Comparison of ENCODE assay signal across 25 cellular contexts in genomic region chr14:85688024-85688423, GRCh38.
A peak's percentile ranks its signal among the peaks of the same experiment; 100 is the strongest.
DNase-seq lines count a peak whose midpoint lies in the region; ATAC-seq and TF ChIP-seq lines count a peak whose summit lies in the region.
"Had no signal": no experiment of that assay in that cellular context is flagged by ENCODE, and none has a peak within 500 bp of the region (broad histone marks: within the 10 kb centered on the region; RNA-seq: fewer than 3 reads in every experiment).

No MANE protein-coding gene starts in this region.

- no peak overlapping the region for H3K14ac ChIP-seq in IMR-90 (replicated peaks; ENCODE audit: low read depth, low read length)

- POLR2A ChIA-PET in IMR-90 (lab: Charles Lee; ENCODE audit: unreplicated experiment), result no interaction called here
- POLR2A ChIA-PET in activated CD4-positive, alpha-beta T cell treated with anti-CD3 and anti-CD28 coated beads for 36 hours (lab: Charles Lee), result no interaction called here

- no peaks in the 10 kb centered on the region for H4K20me1 ChIP-seq in IMR-90 (ENCODE audit: insufficient read depth, low read length)

- no peak overlapping the region for H2AK9ac ChIP-seq in IMR-90 (replicated peaks; ENCODE audit: low read depth, low read length, poor library complexity)

- no peak for TF ChIP-seq POLR2A in IMR-90 (IDR thresholded peaks at IDR 0.05; ENCODE audit: low read depth, low read length)
- TF ChIP-seq POLR2A in prostate gland (IDR thresholded peaks at IDR 0.05), result no peak

- no peak overlapping the region for H3K9ac ChIP-seq in IMR-90 (ENCODE audit: low read depth, low read length)

- H3K23ac ChIP-seq in IMR-90 (ENCODE audit: low read depth, low read length), result no peak overlapping the region

- no CpG with 5 or more reads among the region's 1 CpG for WGBS in IMR-90 (ENCODE audit: extremely low coverage in 2 of 2, insufficient read length in 1 of 2), 2 experiments
- WGBS in heart right ventricle, 2 donors, result 78 to 80% methylated on average over 1 of the region's 1 CpG
- WGBS in prostate gland, result 97% methylated on average over 1 of the region's 1 CpG

- CTCF ChIA-PET in IMR-90 (lab: Yijun Ruan, JAX), result no interaction called here
- CTCF ChIA-PET in activated CD4-positive, alpha-beta T cell treated with anti-CD3 and anti-CD28 coated beads for 36 hours (lab: Charles Lee), result no interaction called here

- no peak overlapping the region for H3K4ac ChIP-seq in IMR-90 (ENCODE audit: low read depth, low read length)

- H3K4me1 ChIP-seq in IMR-90 (ENCODE audit: control insufficient read depth, insufficient read depth, low read length) (peaks cover 2% of the 10 kb centered on the region; the same call in 1 of the 2 replicates), heart right ventricle (no peaks in the 10 kb centered on the region), prostate gland (replicated peaks) (no peaks in the 10 kb centered on the region)
- H3K4me1 ChIP-seq: body of pancreas, sigmoid colon, transverse colon had no signal

- H3K9me1 ChIP-seq in IMR-90 (ENCODE audit: insufficient read depth, low read length), result no peaks in the 10 kb centered on the region

- H3K56ac ChIP-seq in IMR-90 (ENCODE audit: extremely low read depth, insufficient read depth, low read length), result no peak overlapping the region

- H4K5ac ChIP-seq in IMR-90 (ENCODE audit: low read depth, low read length), result no peak overlapping the region

- peak; percentile 31 for DNase-seq in IMR-90
- peak; percentile 18 to 47 for DNase-seq in cardiac fibroblast (ENCODE audit: low read depth in 2 of 2)
- DNase-seq in heart right ventricle, result no peak
- peak; percentile 64 for DNase-seq in skeletal muscle cell (ENCODE audit: low read depth)
- DNase-seq in prostate gland (ENCODE audit: low spot score), result no peak
- DNase-seq in activated CD4-positive, alpha-beta T cell treated with anti-CD3 and anti-CD28 coated beads for 36 hours, result no peak
- DNase-seq: activated CD4-positive, alpha-beta memory T cell treated with anti-CD3 and anti-CD28 coated beads for 36 hours; activated T-cell treated with anti-CD3 and anti-CD28 coated beads, Interleukin-2, amount 50 U/mL, for 1 hour; AML-193; body of pancreas; head of caudate nucleus; NCI-H1048; NCI-H1930; NCI-H510A treated with DMSO at 0.1 percent for 48 hours; sigmoid colon; stimulated activated CD4-positive, alpha-beta T cell treated with anti-CD3 and anti-CD28 coated beads, Interleukin-1b, Interleukin-23, amount 100 ng/mL, for 48 hours; stimulated activated naive CD4-positive, alpha-beta T cell treated with Interleukin-2 at 50 U/mL for 16 hours; T-cell; transverse colon had no signal

- H3K4me3 ChIP-seq in IMR-90 (ENCODE audit: insufficient read depth, low read depth, low read length) (no peak overlapping the region), cardiac fibroblast (replicated peaks in 1 of 2; ENCODE audit: low read depth in 2 of 2, low read length in 2 of 2) (no peak overlapping the region), heart right ventricle (no peak overlapping the region), skeletal muscle cell (ENCODE audit: low read depth, low read length) (no peak overlapping the region), prostate gland (no peak overlapping the region)
- H3K4me3 ChIP-seq: body of pancreas, K562, sigmoid colon, transverse colon had no signal

- H3K4me2 ChIP-seq in IMR-90 (ENCODE audit: low read depth, low read length), result no peak overlapping the region

- H3K36me3 ChIP-seq in IMR-90 (ENCODE audit: control insufficient read depth, insufficient read depth, low read length) (no peaks in the 10 kb centered on the region), heart right ventricle (no peaks in the 10 kb centered on the region), prostate gland (no peaks in the 10 kb centered on the region)
- H3K36me3 ChIP-seq: sigmoid colon, transverse colon had no signal

- no peak overlapping the region for H2AK5ac ChIP-seq in IMR-90 (ENCODE audit: low read depth, low read length)

- H3K27ac ChIP-seq in IMR-90 (ENCODE audit: insufficient read depth, low read length) (no peak overlapping the region), heart right ventricle (no peak overlapping the region), prostate gland (no peak overlapping the region)
- H3K27ac ChIP-seq: body of pancreas, sigmoid colon, transverse colon, VCaP had no signal

- no peak overlapping the region for H4K91ac ChIP-seq in IMR-90 (ENCODE audit: insufficient read depth, low read depth, low read length)

- intact Hi-C loops in IMR-90 (cut with micrococcal nuclease), result no loop called here
- intact Hi-C loops in heart right ventricle (cut with DNase I), result no loop called here
- intact Hi-C loops in prostate gland (cut with DNase I), result no loop called here
- intact Hi-C loops in activated CD4-positive, alpha-beta T cell treated with anti-CD3 and anti-CD28 coated beads for 36 hours (cut with DNase I, micrococcal nuclease), result no loop called here

- no peaks in the 10 kb centered on the region for H3K36me3 Mint-ChIP-seq in activated CD4-positive, alpha-beta T cell treated with anti-CD3 and anti-CD28 coated beads for 36 hours (ENCODE audit: low read depth)
- H3K36me3 Mint-ChIP-seq: activated CD4-positive, alpha-beta memory T cell treated with anti-CD3 and anti-CD28 coated beads for 36 hours; activated naive CD4-positive, alpha-beta T cell treated with anti-CD3 and anti-CD28 coated beads, Interleukin-2, amount 50 U/mL, for 24 hours; T-cell had no signal

- H3K79me1 ChIP-seq in IMR-90 (ENCODE audit: low read depth in 1 of 2, low read length in 2 of 2), result no peaks in the 10 kb centered on the region

- no peak for TF ChIP-seq CTCF in IMR-90 (conservative IDR thresholded peaks at IDR 0.05; ENCODE audit: low read depth, low read length)
- no peak for TF ChIP-seq CTCF in cardiac fibroblast (IDR thresholded peaks at IDR 0.05; ENCODE audit: low read depth, low read length)
- no peak for TF ChIP-seq CTCF in heart right ventricle (IDR thresholded peaks at IDR 0.05)
- no peak for TF ChIP-seq CTCF in prostate gland (IDR thresholded peaks at IDR 0.05)

- H3K18ac ChIP-seq in IMR-90 (ENCODE audit: low read depth, low read length), result no peak overlapping the region

- H4K8ac ChIP-seq in IMR-90 (ENCODE audit: low read depth in 2 of 2, low read length in 2 of 2), result no peak overlapping the region

- ATAC-seq in IMR-90 (ENCODE audit: low read depth) (peak; percentile 86), heart right ventricle (peak in 5 of 8 donors; percentile 61 to 90 (median 75)), HG03039 (IDR thresholded peaks at IDR 0.05; ENCODE audit: unreplicated experiment) (no peak), HG03342 (IDR thresholded peaks at IDR 0.05; ENCODE audit: unreplicated experiment) (no peak)
- no peak for ATAC-seq in activated CD4-positive, alpha-beta T cell treated with anti-CD3 and anti-CD28 coated beads for 36 hours
- ATAC-seq: body of pancreas, HCT116, K562, T-cell had no signal

- H3K9me3 ChIP-seq in IMR-90 (ENCODE audit: control insufficient read depth, insufficient read depth, low read length), result no peaks in the 10 kb centered on the region
- H3K9me3 ChIP-seq in heart right ventricle, result no peaks in the 10 kb centered on the region
- H3K9me3 ChIP-seq in prostate gland, result no peaks in the 10 kb centered on the region
- H3K9me3 ChIP-seq: body of pancreas, sigmoid colon, transverse colon had no signal

- H3K27ac Mint-ChIP-seq in activated CD4-positive, alpha-beta T cell treated with anti-CD3 and anti-CD28 coated beads for 36 hours, result no peak overlapping the region
- H3K27ac Mint-ChIP-seq: activated CD4-positive, alpha-beta memory T cell treated with anti-CD3 and anti-CD28 coated beads for 36 hours; activated naive CD4-positive, alpha-beta T cell treated with anti-CD3 and anti-CD28 coated beads, Interleukin-2, amount 50 U/mL, for 24 hours; T-cell had no signal

- H2BK15ac ChIP-seq in IMR-90 (ENCODE audit: low read depth, low read length), result no peak overlapping the region

- H3K4me3 Mint-ChIP-seq in activated CD4-positive, alpha-beta T cell treated with anti-CD3 and anti-CD28 coated beads for 36 hours, result no peak overlapping the region
- H3K4me3 Mint-ChIP-seq: activated CD4-positive, alpha-beta memory T cell treated with anti-CD3 and anti-CD28 coated beads for 36 hours; activated naive CD4-positive, alpha-beta T cell treated with anti-CD3 and anti-CD28 coated beads, Interleukin-2, amount 50 U/mL, for 24 hours; T-cell had no signal

- H2BK20ac ChIP-seq in IMR-90 (ENCODE audit: low read depth, low read length), result no peak overlapping the region

- no peak overlapping the region for H2AFZ ChIP-seq in IMR-90 (replicated peaks; ENCODE audit: low read length, poor library complexity)

- TF ChIP-seq RAD21 in IMR-90 (IDR thresholded peaks at IDR 0.05; ENCODE audit: low read length), result no peak

- no peaks in the 10 kb centered on the region for H3K4me1 Mint-ChIP-seq in activated CD4-positive, alpha-beta T cell treated with anti-CD3 and anti-CD28 coated beads for 36 hours
- H3K4me1 Mint-ChIP-seq: activated naive CD4-positive, alpha-beta T cell treated with anti-CD3 and anti-CD28 coated beads, Interleukin-2, amount 50 U/mL, for 24 hours; T-cell had no signal

- peaks cover 2% of the 10 kb centered on the region for H3K9me3 Mint-ChIP-seq in activated CD4-positive, alpha-beta T cell treated with anti-CD3 and anti-CD28 coated beads for 36 hours (ENCODE audit: low read depth)

- H3K27me3 ChIP-seq in IMR-90 (ENCODE audit: control insufficient read depth, insufficient read depth, low read length), result no peaks in the 10 kb centered on the region
- no peaks in the 10 kb centered on the region for H3K27me3 ChIP-seq in heart right ventricle
- H3K27me3 ChIP-seq in prostate gland (replicated peaks; ENCODE audit: insufficient read depth), result no peaks in the 10 kb centered on the region
- H3K27me3 ChIP-seq: body of pancreas, sigmoid colon, transverse colon had no signal

- no peak overlapping the region for H2BK120ac ChIP-seq in IMR-90 (ENCODE audit: low read depth, low read length)

- H3K27me3 Mint-ChIP-seq in activated CD4-positive, alpha-beta T cell treated with anti-CD3 and anti-CD28 coated beads for 36 hours, result no peaks in the 10 kb centered on the region
- H3K27me3 Mint-ChIP-seq: activated CD4-positive, alpha-beta memory T cell treated with anti-CD3 and anti-CD28 coated beads for 36 hours; activated naive CD4-positive, alpha-beta T cell treated with anti-CD3 and anti-CD28 coated beads, Interleukin-2, amount 50 U/mL, for 24 hours; T-cell had no signal

- BruUV-seq in IMR-90 (replicated peaks; lab: Mats Ljungman, UMichigan), result no TSS peak

- no peak overlapping the region for H2BK5ac ChIP-seq in IMR-90 (ENCODE audit: low read depth, low read length, poor library complexity, severe bottlenecking)

- in situ Hi-C loops in IMR-90 (cut with MboI; ENCODE audit: low sequenced_read_pairs), result no loop called here

- dilution Hi-C loops in IMR-90 (cut with HindIII; ENCODE audit: low sequenced_read_pairs, unreplicated experiment), result no loop called here

Comparison
In these comparisons a context has a peak if more than half of its experiments do, and no peak if none do; other contexts are left out.
1. ATAC-seq: peak in IMR-90 (single experiment) and heart right ventricle (5 of 8); none in HG03039 (single experiment), activated CD4-positive, alpha-beta T cell treated with anti-CD3 and anti-CD28 coated beads for 36 hours (single experiment) and HG03342 (single experiment).
2. DNase-seq: peak in IMR-90 (single experiment), cardiac fibroblast (2 of 2) and skeletal muscle cell (single experiment); none in heart right ventricle (0 of 2), prostate gland (single experiment) and activated CD4-positive, alpha-beta T cell treated with anti-CD3 and anti-CD28 coated beads for 36 hours (single experiment).